In the genomic region with DNA sequence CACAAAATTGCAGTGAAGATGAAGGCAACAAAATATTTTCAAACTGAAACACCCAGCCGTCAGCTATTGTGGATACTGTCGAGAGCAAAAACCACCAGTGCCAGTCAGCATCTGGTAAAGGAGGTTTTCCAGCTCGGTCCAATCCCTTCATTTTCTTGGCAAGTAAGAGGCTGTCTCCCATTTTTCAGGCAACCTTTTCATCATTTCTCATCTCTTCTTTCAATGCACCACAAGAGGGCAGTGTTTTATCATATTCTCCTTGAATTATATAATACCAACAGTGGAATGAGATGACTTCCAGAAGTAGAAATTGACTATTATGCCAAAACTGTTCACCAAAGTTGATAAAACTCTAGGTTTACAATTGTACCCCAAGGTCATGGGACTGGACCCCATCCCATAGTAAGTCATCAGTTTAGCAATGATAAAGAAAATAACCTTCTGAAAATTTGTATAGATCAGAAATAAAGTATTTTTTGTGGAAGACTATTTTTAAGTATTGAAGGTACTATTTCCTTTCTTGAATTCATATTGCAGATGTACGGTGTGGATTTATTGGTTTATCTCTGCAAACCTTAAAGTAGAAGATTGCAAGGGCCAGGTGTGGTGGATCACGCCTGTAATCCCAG, we compare ENCODE assay signal across 1 cellular context.
TF ChIP-seq lines count a peak whose summit lies in the region.

No MANE protein-coding gene starts in this region.

TF ChIP-seq in K562, 482 proteins besides CTCF, POLR2A, EP300 and RAD21 (continued from another document):
- TF ChIP-seq, protein P1, sequence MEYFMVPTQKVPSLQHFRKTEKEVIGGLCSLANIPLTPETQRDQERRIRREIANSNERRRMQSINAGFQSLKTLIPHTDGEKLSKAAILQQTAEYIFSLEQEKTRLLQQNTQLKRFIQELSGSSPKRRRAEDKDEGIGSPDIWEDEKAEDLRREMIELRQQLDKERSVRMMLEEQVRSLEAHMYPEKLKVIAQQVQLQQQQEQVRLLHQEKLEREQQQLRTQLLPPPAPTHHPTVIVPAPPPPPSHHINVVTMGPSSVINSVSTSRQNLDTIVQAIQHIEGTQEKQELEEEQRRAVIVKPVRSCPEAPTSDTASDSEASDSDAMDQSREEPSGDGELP (CRISPR knock-in tag; IDR thresholded peaks at IDR 0.05; ENCODE audit: borderline replicate concordance) = no peak
- TF ChIP-seq, protein P2, sequence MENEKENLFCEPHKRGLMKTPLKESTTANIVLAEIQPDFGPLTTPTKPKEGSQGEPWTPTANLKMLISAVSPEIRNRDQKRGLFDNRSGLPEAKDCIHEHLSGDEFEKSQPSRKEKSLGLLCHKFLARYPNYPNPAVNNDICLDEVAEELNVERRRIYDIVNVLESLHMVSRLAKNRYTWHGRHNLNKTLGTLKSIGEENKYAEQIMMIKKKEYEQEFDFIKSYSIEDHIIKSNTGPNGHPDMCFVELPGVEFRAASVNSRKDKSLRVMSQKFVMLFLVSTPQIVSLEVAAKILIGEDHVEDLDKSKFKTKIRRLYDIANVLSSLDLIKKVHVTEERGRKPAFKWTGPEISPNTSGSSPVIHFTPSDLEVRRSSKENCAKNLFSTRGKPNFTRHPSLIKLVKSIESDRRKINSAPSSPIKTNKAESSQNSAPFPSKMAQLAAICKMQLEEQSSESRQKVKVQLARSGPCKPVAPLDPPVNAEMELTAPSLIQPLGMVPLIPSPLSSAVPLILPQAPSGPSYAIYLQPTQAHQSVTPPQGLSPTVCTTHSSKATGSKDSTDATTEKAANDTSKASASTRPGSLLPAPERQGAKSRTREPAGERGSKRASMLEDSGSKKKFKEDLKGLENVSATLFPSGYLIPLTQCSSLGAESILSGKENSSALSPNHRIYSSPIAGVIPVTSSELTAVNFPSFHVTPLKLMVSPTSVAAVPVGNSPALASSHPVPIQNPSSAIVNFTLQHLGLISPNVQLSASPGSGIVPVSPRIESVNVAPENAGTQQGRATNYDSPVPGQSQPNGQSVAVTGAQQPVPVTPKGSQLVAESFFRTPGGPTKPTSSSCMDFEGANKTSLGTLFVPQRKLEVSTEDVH (IDR thresholded peaks at IDR 0.05; ENCODE audit: low read depth, partially characterized antibody) = peak; percentile 37
- TF ChIP-seq, protein P3, sequence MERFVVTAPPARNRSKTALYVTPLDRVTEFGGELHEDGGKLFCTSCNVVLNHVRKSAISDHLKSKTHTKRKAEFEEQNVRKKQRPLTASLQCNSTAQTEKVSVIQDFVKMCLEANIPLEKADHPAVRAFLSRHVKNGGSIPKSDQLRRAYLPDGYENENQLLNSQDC (CRISPR knock-in tag; IDR thresholded peaks at IDR 0.05) = no peak
- TF ChIP-seq RBFOX2 (IDR thresholded peaks at IDR 0.05; ENCODE audit: low read depth, low read length) = no peak
- no peak for TF ChIP-seq SP1 (CRISPR knock-in tag; IDR thresholded peaks at IDR 0.05)
- peak; percentile 62 for TF ChIP-seq SMC3 (conservative IDR thresholded peaks at IDR 0.05; ENCODE audit: insufficient read depth, low read depth, low read length)
- TF ChIP-seq, protein P4, sequence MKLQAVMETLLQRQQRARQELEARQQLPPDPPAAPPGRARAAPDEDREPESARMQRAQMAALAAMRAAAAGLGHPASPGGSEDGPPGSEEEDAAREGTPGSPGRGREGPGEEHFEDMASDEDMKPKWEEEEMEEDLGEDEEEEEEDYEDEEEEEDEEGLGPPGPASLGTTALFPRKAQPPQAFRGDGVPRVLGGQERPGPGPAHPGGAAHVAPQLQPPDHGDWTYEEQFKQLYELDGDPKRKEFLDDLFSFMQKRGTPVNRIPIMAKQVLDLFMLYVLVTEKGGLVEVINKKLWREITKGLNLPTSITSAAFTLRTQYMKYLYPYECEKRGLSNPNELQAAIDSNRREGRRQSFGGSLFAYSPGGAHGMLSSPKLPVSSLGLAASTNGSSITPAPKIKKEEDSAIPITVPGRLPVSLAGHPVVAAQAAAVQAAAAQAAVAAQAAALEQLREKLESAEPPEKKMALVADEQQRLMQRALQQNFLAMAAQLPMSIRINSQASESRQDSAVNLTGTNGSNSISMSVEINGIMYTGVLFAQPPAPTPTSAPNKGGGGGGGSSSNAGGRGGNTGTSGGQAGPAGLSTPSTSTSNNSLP (IDR thresholded peaks at IDR 0.05; ENCODE audit: borderline replicate concordance, low read depth, low read length) = peak; percentile 82; the same call in 1 of the 2 replicates
- no peak for TF ChIP-seq ZSCAN32 (CRISPR knock-in tag; IDR thresholded peaks at IDR 0.05)
- TF ChIP-seq, protein P5, sequence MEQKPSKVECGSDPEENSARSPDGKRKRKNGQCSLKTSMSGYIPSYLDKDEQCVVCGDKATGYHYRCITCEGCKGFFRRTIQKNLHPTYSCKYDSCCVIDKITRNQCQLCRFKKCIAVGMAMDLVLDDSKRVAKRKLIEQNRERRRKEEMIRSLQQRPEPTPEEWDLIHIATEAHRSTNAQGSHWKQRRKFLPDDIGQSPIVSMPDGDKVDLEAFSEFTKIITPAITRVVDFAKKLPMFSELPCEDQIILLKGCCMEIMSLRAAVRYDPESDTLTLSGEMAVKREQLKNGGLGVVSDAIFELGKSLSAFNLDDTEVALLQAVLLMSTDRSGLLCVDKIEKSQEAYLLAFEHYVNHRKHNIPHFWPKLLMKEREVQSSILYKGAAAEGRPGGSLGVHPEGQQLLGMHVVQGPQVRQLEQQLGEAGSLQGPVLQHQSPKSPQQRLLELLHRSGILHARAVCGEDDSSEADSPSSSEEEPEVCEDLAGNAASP (IDR thresholded peaks at IDR 0.05) = no peak
- TF ChIP-seq SRF (CRISPR knock-in tag; IDR thresholded peaks at IDR 0.05) = 0 out of 4 replicates have a peak, but pooled peaks of 1 of the 2 experiments have one; percentile 23
- TF ChIP-seq, protein P6, sequence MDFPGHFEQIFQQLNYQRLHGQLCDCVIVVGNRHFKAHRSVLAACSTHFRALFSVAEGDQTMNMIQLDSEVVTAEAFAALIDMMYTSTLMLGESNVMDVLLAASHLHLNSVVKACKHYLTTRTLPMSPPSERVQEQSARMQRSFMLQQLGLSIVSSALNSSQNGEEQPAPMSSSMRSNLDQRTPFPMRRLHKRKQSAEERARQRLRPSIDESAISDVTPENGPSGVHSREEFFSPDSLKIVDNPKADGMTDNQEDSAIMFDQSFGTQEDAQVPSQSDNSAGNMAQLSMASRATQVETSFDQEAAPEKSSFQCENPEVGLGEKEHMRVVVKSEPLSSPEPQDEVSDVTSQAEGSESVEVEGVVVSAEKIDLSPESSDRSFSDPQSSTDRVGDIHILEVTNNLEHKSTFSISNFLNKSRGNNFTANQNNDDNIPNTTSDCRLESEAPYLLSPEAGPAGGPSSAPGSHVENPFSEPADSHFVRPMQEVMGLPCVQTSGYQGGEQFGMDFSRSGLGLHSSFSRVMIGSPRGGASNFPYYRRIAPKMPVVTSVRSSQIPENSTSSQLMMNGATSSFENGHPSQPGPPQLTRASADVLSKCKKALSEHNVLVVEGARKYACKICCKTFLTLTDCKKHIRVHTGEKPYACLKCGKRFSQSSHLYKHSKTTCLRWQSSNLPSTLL (IDR thresholded peaks at IDR 0.05) = no peak
- TF ChIP-seq, protein P7, sequence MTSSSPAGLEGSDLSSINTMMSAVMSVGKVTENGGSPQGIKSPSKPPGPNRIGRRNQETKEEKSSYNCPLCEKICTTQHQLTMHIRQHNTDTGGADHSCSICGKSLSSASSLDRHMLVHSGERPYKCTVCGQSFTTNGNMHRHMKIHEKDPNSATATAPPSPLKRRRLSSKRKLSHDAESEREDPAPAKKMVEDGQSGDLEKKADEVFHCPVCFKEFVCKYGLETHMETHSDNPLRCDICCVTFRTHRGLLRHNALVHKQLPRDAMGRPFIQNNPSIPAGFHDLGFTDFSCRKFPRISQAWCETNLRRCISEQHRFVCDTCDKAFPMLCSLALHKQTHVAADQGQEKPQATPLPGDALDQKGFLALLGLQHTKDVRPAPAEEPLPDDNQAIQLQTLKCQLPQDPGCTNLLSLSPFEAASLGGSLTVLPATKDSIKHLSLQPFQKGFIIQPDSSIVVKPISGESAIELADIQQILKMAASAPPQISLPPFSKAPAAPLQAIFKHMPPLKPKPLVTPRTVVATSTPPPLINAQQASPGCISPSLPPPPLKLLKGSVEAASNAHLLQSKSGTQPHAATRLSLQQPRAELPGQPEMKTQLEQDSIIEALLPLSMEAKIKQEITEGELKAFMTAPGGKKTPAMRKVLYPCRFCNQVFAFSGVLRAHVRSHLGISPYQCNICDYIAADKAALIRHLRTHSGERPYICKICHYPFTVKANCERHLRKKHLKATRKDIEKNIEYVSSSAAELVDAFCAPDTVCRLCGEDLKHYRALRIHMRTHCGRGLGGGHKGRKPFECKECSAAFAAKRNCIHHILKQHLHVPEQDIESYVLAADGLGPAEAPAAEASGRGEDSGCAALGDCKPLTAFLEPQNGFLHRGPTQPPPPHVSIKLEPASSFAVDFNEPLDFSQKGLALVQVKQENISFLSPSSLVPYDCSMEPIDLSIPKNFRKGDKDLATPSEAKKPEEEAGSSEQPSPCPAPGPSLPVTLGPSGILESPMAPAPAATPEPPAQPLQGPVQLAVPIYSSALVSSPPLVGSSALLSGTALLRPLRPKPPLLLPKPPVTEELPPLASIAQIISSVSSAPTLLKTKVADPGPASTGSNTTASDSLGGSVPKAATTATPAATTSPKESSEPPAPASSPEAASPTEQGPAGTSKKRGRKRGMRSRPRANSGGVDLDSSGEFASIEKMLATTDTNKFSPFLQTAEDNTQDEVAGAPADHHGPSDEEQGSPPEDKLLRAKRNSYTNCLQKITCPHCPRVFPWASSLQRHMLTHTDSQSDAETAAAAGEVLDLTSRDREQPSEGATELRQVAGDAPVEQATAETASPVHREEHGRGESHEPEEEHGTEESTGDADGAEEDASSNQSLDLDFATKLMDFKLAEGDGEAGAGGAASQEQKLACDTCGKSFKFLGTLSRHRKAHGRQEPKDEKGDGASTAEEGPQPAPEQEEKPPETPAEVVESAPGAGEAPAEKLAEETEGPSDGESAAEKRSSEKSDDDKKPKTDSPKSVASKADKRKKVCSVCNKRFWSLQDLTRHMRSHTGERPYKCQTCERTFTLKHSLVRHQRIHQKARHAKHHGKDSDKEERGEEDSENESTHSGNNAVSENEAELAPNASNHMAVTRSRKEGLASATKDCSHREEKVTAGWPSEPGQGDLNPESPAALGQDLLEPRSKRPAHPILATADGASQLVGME (CRISPR knock-in tag; IDR thresholded peaks at IDR 0.05) = no peak
- no peak for TF ChIP-seq U2AF2 (optimal IDR thresholded peaks at IDR 0.05; ENCODE audit: low read depth, low read length)
- TF ChIP-seq, protein P8, sequence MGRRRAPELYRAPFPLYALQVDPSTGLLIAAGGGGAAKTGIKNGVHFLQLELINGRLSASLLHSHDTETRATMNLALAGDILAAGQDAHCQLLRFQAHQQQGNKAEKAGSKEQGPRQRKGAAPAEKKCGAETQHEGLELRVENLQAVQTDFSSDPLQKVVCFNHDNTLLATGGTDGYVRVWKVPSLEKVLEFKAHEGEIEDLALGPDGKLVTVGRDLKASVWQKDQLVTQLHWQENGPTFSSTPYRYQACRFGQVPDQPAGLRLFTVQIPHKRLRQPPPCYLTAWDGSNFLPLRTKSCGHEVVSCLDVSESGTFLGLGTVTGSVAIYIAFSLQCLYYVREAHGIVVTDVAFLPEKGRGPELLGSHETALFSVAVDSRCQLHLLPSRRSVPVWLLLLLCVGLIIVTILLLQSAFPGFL (CRISPR knock-in tag; IDR thresholded peaks at IDR 0.05) = no peak
TF ChIP-seq in K562: peak in this region for 11.
